In the genomic region with DNA sequence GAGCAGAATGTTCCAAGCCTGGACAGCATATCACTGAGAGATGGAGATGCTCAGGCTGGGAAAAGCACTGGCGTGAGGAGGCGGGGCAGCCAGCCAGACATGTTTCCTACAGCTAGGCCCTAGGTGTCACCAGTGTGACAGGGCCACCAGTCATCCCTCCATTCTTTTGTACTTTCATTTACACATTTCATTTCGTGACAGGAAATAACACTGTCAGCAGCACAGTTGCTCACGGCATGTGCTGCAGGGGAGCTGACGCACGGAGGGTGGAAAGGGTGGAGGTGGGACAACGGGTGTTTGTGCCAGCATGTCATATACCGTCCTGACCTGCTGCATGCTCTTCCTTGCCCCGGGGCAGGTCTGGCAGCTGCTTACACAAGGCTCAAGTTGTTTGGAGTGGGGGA, we compare ENCODE assay signal across 8 cellular contexts. TPM values are rescaled to one million over a fixed set of nuclear protein-coding genes. Genes with fewer than 3 reads are reported as not detected.
DNase-seq lines count a peak whose midpoint lies in the region; ATAC-seq and TF ChIP-seq lines count a peak whose summit lies in the region.

No MANE protein-coding gene starts in this region.

- no peaks in the 10 kb centered on the region for H3K4me1 ChIP-seq in gastroesophageal sphincter

- H3K36me3 Mint-ChIP-seq in activated CD8-positive, alpha-beta T cell treated with anti-CD3 and anti-CD28 coated beads for 36 hours (ENCODE audit: low read depth): peaks cover 8% of the 10 kb centered on the region

- H3K27ac Mint-ChIP-seq in activated CD8-positive, alpha-beta T cell treated with anti-CD3 and anti-CD28 coated beads for 36 hours: peak overlapping the region; percentile 97

- CTCF ChIA-PET in activated CD8-positive, alpha-beta T cell treated with anti-CD3 and anti-CD28 coated beads for 36 hours (lab: Charles Lee): interaction anchor here (0.8 to 5.7 kb wide), 11 partner anchors 12 to 242 kb away, joined by 3 to 50 read pairs (median 5); partner anchors contain the start of gene ABHD17B

- TF ChIP-seq POLR2A in gastroesophageal sphincter (IDR thresholded peaks at IDR 0.05) (no peak), erythroblast (IDR thresholded peaks at IDR 0.05; ENCODE audit: low read length) (no peak)

- peak; percentile 92 for ATAC-seq in HG03571 (IDR thresholded peaks at IDR 0.05; ENCODE audit: unreplicated experiment)
- ATAC-seq in activated CD8-positive, alpha-beta T cell treated with anti-CD3 and anti-CD28 coated beads for 36 hours: peak; percentile 91
- peak; percentile 61 for ATAC-seq in gastroesophageal sphincter

- POLR2A ChIA-PET in activated CD8-positive, alpha-beta T cell treated with anti-CD3 and anti-CD28 coated beads for 36 hours (lab: Charles Lee): interaction anchor here (0.6 to 4.2 kb wide), 9 partner anchors 9 to 242 kb away, joined by 3 to 69 read pairs (median 3); partner anchors contain the start of gene CEMIP2

- H3K27me3 ChIP-seq in gastroesophageal sphincter: no peaks in the 10 kb centered on the region

- no peaks in the 10 kb centered on the region for H3K36me3 ChIP-seq in gastroesophageal sphincter

- H3K4me3 Mint-ChIP-seq in activated CD8-positive, alpha-beta T cell treated with anti-CD3 and anti-CD28 coated beads for 36 hours: peak overlapping the region; percentile 58

- H3K27ac ChIP-seq in gastroesophageal sphincter: no peak overlapping the region

- H3K4me3 ChIP-seq in gastroesophageal sphincter: no peak overlapping the region

- intact Hi-C loops in activated CD8-positive, alpha-beta T cell treated with anti-CD3 and anti-CD28 coated beads for 36 hours (cut with micrococcal nuclease): no loop called here

- H3K9me3 Mint-ChIP-seq in activated CD8-positive, alpha-beta T cell treated with anti-CD3 and anti-CD28 coated beads for 36 hours: peaks cover 7% of the 10 kb centered on the region

- 37 to 48% methylated on average over 3 to 9 of the region's 9 CpGs for WGBS in gastroesophageal sphincter (ENCODE audit: low coverage in 1 of 2), 2 donors

- DNase-seq in DMS153 (lab: John Stamatoyannopoulos, UW) (peak; percentile 41), GM20000 (ENCODE audit: low spot score) (peak; percentile 36), SKM-1 (lab: John Stamatoyannopoulos, UW; ENCODE audit: unreplicated experiment) (no peak), erythroblast (lab: John Stamatoyannopoulos, UW) (no peak)
- DNase-seq in activated CD8-positive, alpha-beta T cell treated with anti-CD3 and anti-CD28 coated beads for 36 hours: peak; percentile 94
- peak; percentile 74 to 82 for DNase-seq in stimulated activated CD8-positive, alpha-beta memory T cell treated with anti-CD3 and anti-CD28 coated beads, Interleukin-15, amount 100 ng/mL, for 4 hours (ENCODE audit: low read depth in 2 of 2)

- H3K4me1 Mint-ChIP-seq in activated CD8-positive, alpha-beta T cell treated with anti-CD3 and anti-CD28 coated beads for 36 hours (ENCODE audit: low read depth): peaks cover 51% of the 10 kb centered on the region

- peak; percentile 16 for TF ChIP-seq CTCF in GM20000 (IDR thresholded peaks at IDR 0.05; ENCODE audit: extremely low read depth, missing control alignments)
- no peak for TF ChIP-seq CTCF in activated CD8-positive, alpha-beta T cell treated with anti-CD3 and anti-CD28 coated beads for 36 hours (IDR thresholded peaks at IDR 0.05)
- TF ChIP-seq CTCF in gastroesophageal sphincter (IDR thresholded peaks at IDR 0.05): no peak

- no peak for TF ChIP-seq EP300 in gastroesophageal sphincter (IDR thresholded peaks at IDR 0.05)

- H3K27me3 Mint-ChIP-seq in activated CD8-positive, alpha-beta T cell treated with anti-CD3 and anti-CD28 coated beads for 36 hours: no peaks in the 10 kb centered on the region

- no peaks in the 10 kb centered on the region for H3K9me3 ChIP-seq in gastroesophageal sphincter

RNA-seq across cellular contexts. Expression of gene CEMIP2, which starts 14.8 kb away (rescaled TPM):
- 10 to 100 TPM; 58.7 to 63.5 TPM for total RNA-seq in activated CD8-positive, alpha-beta T cell treated with anti-CD3 and anti-CD28 coated beads for 36 hours
- 10 to 100 TPM in 3 of 4 donors, 1 to 10 TPM in 1; 8.1 to 84.5 (median 17.4) TPM for total RNA-seq in gastroesophageal sphincter

Comparison
In these comparisons a context has a peak if more than half of its experiments do, and no peak if none do; other contexts are left out.
1. DNase-seq: peak in DMS153 (single experiment), GM20000 (single experiment), activated CD8-positive, alpha-beta T cell treated with anti-CD3 and anti-CD28 coated beads for 36 hours (single experiment) and stimulated activated CD8-positive, alpha-beta memory T cell treated with anti-CD3 and anti-CD28 coated beads, Interleukin-15, amount 100 ng/mL, for 4 hours (2 of 2); none in SKM-1 (single experiment) and erythroblast (0 of 2).
2. Peak in every context shown above with its lines, with median percentiles within 50 percentile points of each other: ATAC-seq.